In the genomic region with DNA sequence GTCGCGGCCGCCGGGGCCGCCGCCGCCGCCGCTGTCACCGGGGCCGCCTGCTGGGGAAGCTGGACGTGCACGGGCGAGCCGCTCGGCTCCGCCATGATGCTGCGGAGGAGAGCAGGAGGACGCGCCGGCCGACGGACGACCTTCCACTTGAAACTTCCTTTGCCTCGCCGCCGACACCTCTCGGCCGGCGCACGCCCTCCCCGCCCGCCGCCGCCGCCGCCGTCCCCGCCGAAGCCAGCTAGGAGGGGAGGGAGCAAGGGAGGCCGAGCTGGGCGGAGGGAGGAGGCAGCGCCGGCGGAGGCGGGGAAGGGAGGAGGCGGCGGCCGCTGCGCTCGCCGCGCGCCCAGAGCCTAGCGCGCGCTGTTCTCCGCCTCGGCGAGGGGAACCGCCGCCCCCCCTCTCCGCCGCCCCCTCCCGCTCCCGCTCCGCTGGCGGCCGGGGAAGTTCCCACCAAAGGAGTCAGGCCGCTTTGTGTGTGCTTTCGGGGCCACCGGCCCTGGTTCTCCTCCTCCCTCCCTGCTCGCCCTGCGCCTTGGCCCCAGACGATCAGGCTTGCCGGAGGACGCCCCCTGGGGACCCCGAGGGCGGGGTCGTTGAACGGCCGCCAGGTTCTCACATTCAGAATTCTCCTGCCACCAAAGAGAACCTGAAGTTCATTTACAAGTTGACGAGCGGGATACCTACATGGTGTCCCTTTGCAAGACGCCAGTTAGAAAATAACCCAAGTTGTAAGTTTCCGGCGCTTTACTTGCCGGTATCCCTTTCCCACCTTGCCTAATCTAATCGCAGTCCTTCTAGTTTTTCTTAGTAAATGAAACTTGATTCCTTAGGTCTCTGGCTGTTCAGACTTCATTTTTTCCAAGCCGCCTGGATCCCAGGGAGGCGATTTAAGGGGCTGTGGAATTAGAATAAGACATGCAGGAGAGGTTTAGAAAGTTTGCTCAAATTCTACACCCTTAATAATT, we compare ENCODE assay signal across 1 cellular context.
A peak's percentile ranks its signal among the peaks of the same experiment; 100 is the strongest.
TF ChIP-seq lines count a peak whose summit lies in the region.

STK39 (minus strand) TSS at position 255 of the 965 bp plus-strand sequence; CDS start at position 95, 160 bp downstream.

TF ChIP-seq in K562, 482 proteins besides CTCF, POLR2A, EP300 and RAD21 (continued from another document):
- no peak for TF ChIP-seq ZC3H4 (CRISPR knock-in tag; IDR thresholded peaks at IDR 0.05; ENCODE audit: borderline replicate concordance)
- no peak for TF ChIP-seq ZBTB33 (CRISPR knock-in tag; IDR thresholded peaks at IDR 0.05)
- no peak for TF ChIP-seq ZSCAN29 (IDR thresholded peaks at IDR 0.05)
- TF ChIP-seq IRF9 (tag; IDR thresholded peaks at IDR 0.05): no peak
- TF ChIP-seq SMAD4 (CRISPR knock-in tag; conservative IDR thresholded peaks at IDR 0.05): 0 out of 2 replicates have a peak, but pooled peaks have one; percentile 25
